Comparison of ENCODE assay signal across 25 cellular contexts in the genomic region with DNA sequence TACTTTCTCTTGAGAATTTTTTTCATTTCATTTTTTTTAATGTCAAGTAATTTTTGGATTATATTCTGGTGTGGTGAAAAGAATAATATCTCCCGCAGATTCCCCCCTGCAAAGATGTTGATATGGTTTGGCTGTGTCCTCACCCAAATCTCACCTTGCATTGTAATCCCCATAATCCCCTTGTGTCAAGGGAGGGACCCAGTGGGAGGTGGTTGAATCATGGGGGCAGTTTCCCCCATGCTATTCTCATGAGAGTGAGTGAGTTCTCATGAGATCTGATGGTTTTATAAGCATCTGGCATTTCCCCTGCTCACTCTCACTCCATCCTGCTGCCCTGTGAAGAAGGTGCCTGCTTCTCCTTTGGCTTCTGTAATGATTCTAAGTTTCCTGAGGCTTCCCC. TPM values are rescaled to one million over a fixed set of nuclear protein-coding genes. Genes with fewer than 3 reads are reported as not detected.
DNase-seq lines count a peak whose midpoint lies in the region; ATAC-seq and TF ChIP-seq lines count a peak whose summit lies in the region.
"Had no signal": no experiment of that assay in that cellular context is flagged by ENCODE, and none has a peak within 500 bp of the region (broad histone marks: within the 10 kb centered on the region; RNA-seq: fewer than 3 reads in every experiment).

No MANE protein-coding gene starts in this region.

- no peaks in the 10 kb centered on the region for H3K27me3 Mint-ChIP-seq in endothelial cell (ENCODE audit: unreplicated experiment)

- H3K4me3 ChIP-seq in RWPE2 (ENCODE audit: severe bottlenecking), result no peak overlapping the region
- H3K4me3 ChIP-seq in smooth muscle cell, result no peak overlapping the region
- H3K4me3 ChIP-seq: PC-9 had no signal

- H3K4me1 ChIP-seq in RWPE2 (ENCODE audit: insufficient read depth, poor library complexity, severe bottlenecking) (peaks cover 13% of the 10 kb centered on the region), smooth muscle cell (ENCODE audit: low read depth) (peaks cover 9% of the 10 kb centered on the region)

- no peaks in the 10 kb centered on the region for H3K27me3 ChIP-seq in RWPE2 (ENCODE audit: insufficient read depth, poor library complexity, severe bottlenecking)
- no peaks in the 10 kb centered on the region for H3K27me3 ChIP-seq in smooth muscle cell (ENCODE audit: low read depth)

- no peaks in the 10 kb centered on the region for H3K36me3 Mint-ChIP-seq in endothelial cell (ENCODE audit: low read depth, unreplicated experiment)
- H3K36me3 Mint-ChIP-seq: CD8-positive, alpha-beta T cell had no signal

- peaks cover 31% of the 10 kb centered on the region for H3F3A ChIP-seq in smooth muscle cell (ENCODE audit: low read depth)

- WGBS in smooth muscle cell (ENCODE audit: low lambda C conversion rate), result 86% methylated on average over 1 of the region's 1 CpG

- H3K9ac ChIP-seq in smooth muscle cell (ENCODE audit: low read depth), result no peak overlapping the region

- peak; percentile 6 for DNase-seq in activated effector memory CD4-positive, alpha-beta T cell treated with anti-CD3 and anti-CD28 coated beads, Interleukin-2, amount 50 U/mL, for 16 hours
- DNase-seq in activated effector memory CD4-positive, alpha-beta T cell treated with Interleukin-2 at 50 U/mL for 16 hours, result no peak
- DNase-seq in RWPE2 (ENCODE audit: low spot score) (peak; percentile 20), endothelial cell (ENCODE audit: low spot score) (no peak), smooth muscle cell (lab: John Stamatoyannopoulos, UW; ENCODE audit: unreplicated experiment) (no peak), anterior cingulate cortex (lab: John Stamatoyannopoulos, UW) (no peak), COLO668 (lab: John Stamatoyannopoulos, UW; ENCODE audit: unreplicated experiment) (no peak)
- no peak for DNase-seq in activated CD8-positive, alpha-beta memory T cell treated with anti-CD3 and anti-CD28 coated beads, Interleukin-2, amount 50 U/mL, for 48 hours
- DNase-seq: C1 segment of cervical spinal cord; CD8-positive, alpha-beta T cell; DMS 273 treated with DMSO at 0.1 percent for 48 hours; DMS79 treated with DMSO at 0.1 percent for 48 hours; GF-D8; MV-4-11; NCI-H1105; NCI-H1436 treated with DMSO at 0.1 percent for 48 hours; NCI-H187 treated with DMSO at 0.1 percent for 48 hours; NCI-H2171 treated with DMSO at 0.1 percent for 48 hours; NCI-H345; NCI-H510A treated with DMSO at 0.1 percent for 48 hours; NCI-H774; PC-9; RPMI8226; SHP77 treated with DMSO at 0.1 percent for 48 hours had no signal

- H3K27ac Mint-ChIP-seq in endothelial cell (ENCODE audit: unreplicated experiment), result peak overlapping the region; percentile 95
- H3K27ac Mint-ChIP-seq: CD8-positive, alpha-beta T cell had no signal

- H3K79me2 ChIP-seq in smooth muscle cell (ENCODE audit: low read depth), result no peaks in the 10 kb centered on the region

- no peak for ATAC-seq in RWPE2 (ENCODE audit: low read depth)
- ATAC-seq: CD8-positive, alpha-beta T cell had no signal

- no peak overlapping the region for H2AFZ ChIP-seq in smooth muscle cell (ENCODE audit: low read depth)
- H2AFZ ChIP-seq: PC-9 had no signal

- peaks cover 41% of the 10 kb centered on the region for H3K4me1 Mint-ChIP-seq in endothelial cell (ENCODE audit: unreplicated experiment)

- no peaks in the 10 kb centered on the region for H4K20me1 ChIP-seq in smooth muscle cell (ENCODE audit: low read depth)

- no peak for TF ChIP-seq CTCF in RWPE2 (IDR thresholded peaks at IDR 0.05; ENCODE audit: poor library complexity, severe bottlenecking)
- TF ChIP-seq CTCF in endothelial cell (IDR thresholded peaks at IDR 0.05; ENCODE audit: unreplicated experiment), result no peak
- no peak for TF ChIP-seq CTCF in smooth muscle cell (IDR thresholded peaks at IDR 0.05; ENCODE audit: borderline replicate concordance, insufficient read depth, poor library complexity, severe bottlenecking)

- no peak overlapping the region for H3K27ac ChIP-seq in RWPE2 (ENCODE audit: poor library complexity, severe bottlenecking)
- H3K27ac ChIP-seq in smooth muscle cell (ENCODE audit: low read depth), result peak overlapping the region; percentile 79
- H3K27ac ChIP-seq: HL-60, PC-9 had no signal

- H3K4me3 Mint-ChIP-seq in endothelial cell (ENCODE audit: unreplicated experiment), result no peak overlapping the region
- H3K4me3 Mint-ChIP-seq: CD8-positive, alpha-beta T cell had no signal

- no peaks in the 10 kb centered on the region for H3K9me3 Mint-ChIP-seq in endothelial cell (ENCODE audit: unreplicated experiment)

- H3K9me3 ChIP-seq in RWPE2 (ENCODE audit: severe bottlenecking) (peaks cover 5% of the 10 kb centered on the region), smooth muscle cell (replicated peaks; ENCODE audit: low read depth) (no peaks in the 10 kb centered on the region)

- no peaks in the 10 kb centered on the region for H3K36me3 ChIP-seq in RWPE2 (ENCODE audit: low read depth)
- H3K36me3 ChIP-seq in smooth muscle cell (ENCODE audit: low read depth), result no peaks in the 10 kb centered on the region

- no peak overlapping the region for H3K4me2 ChIP-seq in smooth muscle cell
- H3K4me2 ChIP-seq: PC-9 had no signal

RNA-seq across cellular contexts. Expression of gene PMEPA1, which starts 58.7 kb away (rescaled TPM):
- total RNA-seq in endothelial cell (ENCODE audit: unreplicated experiment) (61.3 TPM), smooth muscle cell (26.6 and 37.2 TPM in 2 replicates)
- 81.9 and 143 TPM in 2 replicates for polyA plus RNA-seq in smooth muscle cell

Comparison
In these comparisons a context has a peak if more than half of its experiments do, and no peak if none do; other contexts are left out.
1. DNase-seq: peak in activated effector memory CD4-positive, alpha-beta T cell treated with anti-CD3 and anti-CD28 coated beads, Interleukin-2, amount 50 U/mL, for 16 hours (single experiment) and RWPE2 (single experiment); none in activated effector memory CD4-positive, alpha-beta T cell treated with Interleukin-2 at 50 U/mL for 16 hours (single experiment), endothelial cell (single experiment), smooth muscle cell (single experiment), anterior cingulate cortex (0 of 58), activated CD8-positive, alpha-beta memory T cell treated with anti-CD3 and anti-CD28 coated beads, Interleukin-2, amount 50 U/mL, for 48 hours (single experiment) and COLO668 (single experiment).